In genomic region chr6:42428326-42429041, GRCh38 we compare ENCODE assay signal across 8 cellular contexts. TPM values are rescaled to one million over a fixed set of nuclear protein-coding genes. Genes with fewer than 3 reads are reported as not detected.
A peak's percentile ranks its signal among the peaks of the same experiment; 100 is the strongest.
DNase-seq lines count a peak whose midpoint lies in the region; ATAC-seq and TF ChIP-seq lines count a peak whose summit lies in the region.

No MANE protein-coding gene starts in this region.

- peaks cover 3% of the 10 kb centered on the region for H4K20me1 ChIP-seq in H9 (ENCODE audit: control insufficient read depth, insufficient read depth, insufficient read length)

- no peak overlapping the region for H3K4me2 ChIP-seq in H9 (ENCODE audit: insufficient read depth, insufficient read length, low read length)

- H4K91ac ChIP-seq in H9 (ENCODE audit: insufficient read length, low read depth, low read length), result no peak overlapping the region

- no peak overlapping the region for H2AK5ac ChIP-seq in H9 (ENCODE audit: insufficient read length, low read length)

- H2BK5ac ChIP-seq in H9 (ENCODE audit: insufficient read length, low read length), result no peak overlapping the region

- H3K9me3 ChIP-seq in H9 (ENCODE audit: control insufficient read depth, low read depth, low read length) (no peaks in the 10 kb centered on the region), left lung (peaks cover 0 to 3% of the 10 kb centered on the region in 2 donors), upper lobe of left lung (peaks cover 0 to under 1% (median 0%) of the 10 kb centered on the region in 4 donors)

- H3K4me1 ChIP-seq in H9 (ENCODE audit: insufficient read depth, low read length) (peaks cover 7% of the 10 kb centered on the region; the same call in 1 of the 2 replicates), left lung (peaks cover 11 to 23% of the 10 kb centered on the region in 2 donors), upper lobe of left lung (peaks cover 15 to 20% (median 19%) of the 10 kb centered on the region in 4 donors)

- no peak overlapping the region for H2AFZ ChIP-seq in H9 (ENCODE audit: low read length)

- H3K79me1 ChIP-seq in H9 (ENCODE audit: insufficient read depth, low read depth, low read length, poor library complexity, severe bottlenecking), result peaks cover 5% of the 10 kb centered on the region

- H3K56ac ChIP-seq in H9 (ENCODE audit: insufficient read length, low read depth, low read length), result no peak overlapping the region

- H3K4me3 ChIP-seq in left lung (no peak overlapping the region), upper lobe of left lung (no peak overlapping the region)

- H3K27ac Mint-ChIP-seq in H9, result peak overlapping the region; percentile 63 to 87 (median 66); a peak in 6 of 7 replicates

- no peak overlapping the region for H4K5ac ChIP-seq in H9 (ENCODE audit: insufficient read length, low read depth, low read length)

- H3K4me1 Mint-ChIP-seq in H9, result peaks cover 41 to 54% of the 10 kb centered on the region in 2 experiments

- H3K4me3 Mint-ChIP-seq in H9, result no peak overlapping the region; a peak in 1 of 5 replicates

- ATAC-seq in left lung (peak; percentile 67), upper lobe of left lung (ENCODE audit: low FRiP score in 2 of 2) (peak; percentile 63 to 78), HG02610 (IDR thresholded peaks at IDR 0.05; ENCODE audit: unreplicated experiment) (no peak)

- H3K27me3 ChIP-seq in H9 (ENCODE audit: insufficient read depth, low read length), result no peaks in the 10 kb centered on the region
- H3K27me3 ChIP-seq in left lung, result no peaks in the 10 kb centered on the region
- no peaks in the 10 kb centered on the region for H3K27me3 ChIP-seq in upper lobe of left lung

- no peak overlapping the region for H2BK15ac ChIP-seq in H9 (ENCODE audit: low read depth, low read length)

- peaks cover 8% of the 10 kb centered on the region; the same call in 1 of the 2 replicates for H3K79me2 ChIP-seq in H9 (ENCODE audit: insufficient read depth, low read length)

- no peak overlapping the region for H2BK12ac ChIP-seq in H9 (ENCODE audit: insufficient read length, low read depth, low read length)

- DNase-seq in AG09319 (ENCODE audit: extremely low read depth, low read depth) (peak; percentile 57), H9 (no peak), left lung (peak in 1 of 2 donors; percentile 42), upper lobe of left lung (peak in 1 of 2 donors; percentile 31), NCI-H2196 treated with DMSO at 0.1 percent for 48 hours (lab: John Stamatoyannopoulos, UW; ENCODE audit: unreplicated experiment) (no peak), DMS 273 (lab: John Stamatoyannopoulos, UW; ENCODE audit: unreplicated experiment) (no peak)
- peak; percentile 36 for DNase-seq in activated effector memory CD4-positive, alpha-beta T cell treated with Interleukin-2 at 50 U/mL for 16 hours

- no peak overlapping the region for H2BK120ac ChIP-seq in H9 (ENCODE audit: low read depth, low read length, poor library complexity, severe bottlenecking)

- H3K23ac ChIP-seq in H9 (ENCODE audit: insufficient read length, low read depth, low read length), result no peak overlapping the region

- no peaks in the 10 kb centered on the region for H3K27me3 Mint-ChIP-seq in H9 (ENCODE audit: low read depth)

- no peak overlapping the region for H2BK20ac ChIP-seq in H9 (ENCODE audit: low read depth, low read length, poor library complexity, severe bottlenecking)

- H3K18ac ChIP-seq in H9 (ENCODE audit: insufficient read length, low read depth, low read length), result no peak overlapping the region

- intact Hi-C loops in left lung (cut with DNase I), result no loop called here

- no peaks in the 10 kb centered on the region for H3K23me2 ChIP-seq in H9 (ENCODE audit: insufficient read length, low read depth, low read length, poor library complexity, severe bottlenecking)

- H3K27ac ChIP-seq in H9 (ENCODE audit: insufficient read length, low read depth, low read length), result no peak overlapping the region
- H3K27ac ChIP-seq in left lung, result peak overlapping the region; percentile 33 to 47
- peak overlapping the region; percentile 10 to 72 (median 51) for H3K27ac ChIP-seq in upper lobe of left lung

- H3K36me3 ChIP-seq in left lung (no peaks in the 10 kb centered on the region), upper lobe of left lung (no peaks in the 10 kb centered on the region)

- H3K14ac ChIP-seq in H9 (ENCODE audit: insufficient read depth, low read length), result no peak overlapping the region; the same call in 1 of the 2 replicates

- H3K9me3 Mint-ChIP-seq in H9, result peaks cover 3 to 5% of the 10 kb centered on the region in 2 experiments; a peak in 4 of 5 replicates

- no peak overlapping the region for H4K8ac ChIP-seq in H9 (replicated peaks; ENCODE audit: insufficient read length, low read depth, low read length)

- no peak overlapping the region for H3T11ph ChIP-seq in H9 (ENCODE audit: low read length)

- no peak overlapping the region for H3K4ac ChIP-seq in H9 (ENCODE audit: low read depth, low read length)

- TF ChIP-seq CTCF in AG09319 (IDR thresholded peaks at IDR 0.05; ENCODE audit: low read depth, low read length) (no peak), H9 (conservative IDR thresholded peaks at IDR 0.05) (no peak), left lung (IDR thresholded peaks at IDR 0.05) (no peak), upper lobe of left lung (IDR thresholded peaks at IDR 0.05) (no peak)

- H3K9ac ChIP-seq in H9 (ENCODE audit: extremely low read depth, insufficient read length, low read length), result no peak overlapping the region

- TF ChIP-seq EP300 in upper lobe of left lung (IDR thresholded peaks at IDR 0.05), result no peak

- no peak for TF ChIP-seq POLR2A in upper lobe of left lung (IDR thresholded peaks at IDR 0.05)

- peaks cover 5 to 15% (median 8%) of the 10 kb centered on the region in 3 experiments; a peak in 6 of 7 replicates for H3K36me3 Mint-ChIP-seq in H9 (ENCODE audit: insufficient read depth in 1 of 3, low read depth in 3 of 3)

- WGBS in H9 (ENCODE audit: extremely low coverage, insufficient read length, low lambda C conversion rate), result no CpG with 5 or more reads among the region's 7 CpGs
- 45 to 53% methylated on average over 7 of the region's 7 CpGs for WGBS in upper lobe of left lung, 2 donors

RNA-seq across cellular contexts. Expression of gene TRERF1, which starts 23.2 kb away (rescaled TPM):
- total RNA-seq in H9 (2021) (18.0 and 19.7 TPM in 2 replicates), left lung (1 to 10 TPM; 3.7 to 6.7 TPM), upper lobe of left lung (1 to 10 TPM; 2.0 to 7.3 (median 5.4) TPM)

Comparison
In these comparisons a context has a peak if more than half of its experiments do, and no peak if none do; other contexts are left out.
1. DNase-seq: peak in AG09319 (single experiment) and activated effector memory CD4-positive, alpha-beta T cell treated with Interleukin-2 at 50 U/mL for 16 hours (single experiment); none in H9 (single experiment), NCI-H2196 treated with DMSO at 0.1 percent for 48 hours (single experiment) and DMS 273 (single experiment).